ENCODE assay signal across 1 cellular context in the genomic region with DNA sequence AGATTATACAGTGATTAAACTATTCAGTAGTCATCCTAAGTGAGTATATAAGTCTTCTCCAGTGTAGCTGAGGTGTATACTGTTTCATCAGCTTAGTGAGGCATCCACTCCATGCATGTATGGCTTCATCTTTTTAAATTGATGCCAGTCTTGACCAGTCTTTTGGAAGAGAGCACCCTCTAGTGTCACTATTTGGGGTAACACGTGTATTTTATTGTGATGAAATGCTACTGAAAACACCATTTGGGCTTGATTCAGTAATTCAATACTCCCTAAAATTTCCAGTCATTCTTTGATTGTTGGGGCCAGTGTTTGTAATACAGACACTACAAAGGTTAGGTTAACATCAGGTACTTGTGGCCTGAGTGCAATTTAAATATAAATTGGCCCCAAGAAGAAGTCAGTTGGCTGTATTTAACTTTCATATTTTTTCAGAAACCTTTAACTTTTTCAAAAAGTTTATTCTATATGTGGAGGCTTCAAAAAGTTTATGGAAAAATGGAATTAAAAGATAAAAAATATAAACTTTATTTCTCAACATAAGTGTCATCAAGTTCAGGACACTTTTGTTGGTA.
A peak's percentile ranks its signal among the peaks of the same experiment; 100 is the strongest.
TF ChIP-seq lines count a peak whose summit lies in the region.

No MANE protein-coding gene starts in this region.

TF ChIP-seq in HepG2, 621 proteins besides CTCF, POLR2A, EP300 and RAD21 (continued from another document and continues in another):
- no peak for TF ChIP-seq ZBTB37 (CRISPR knock-in tag; IDR thresholded peaks at IDR 0.05)
- TF ChIP-seq, protein P1, sequence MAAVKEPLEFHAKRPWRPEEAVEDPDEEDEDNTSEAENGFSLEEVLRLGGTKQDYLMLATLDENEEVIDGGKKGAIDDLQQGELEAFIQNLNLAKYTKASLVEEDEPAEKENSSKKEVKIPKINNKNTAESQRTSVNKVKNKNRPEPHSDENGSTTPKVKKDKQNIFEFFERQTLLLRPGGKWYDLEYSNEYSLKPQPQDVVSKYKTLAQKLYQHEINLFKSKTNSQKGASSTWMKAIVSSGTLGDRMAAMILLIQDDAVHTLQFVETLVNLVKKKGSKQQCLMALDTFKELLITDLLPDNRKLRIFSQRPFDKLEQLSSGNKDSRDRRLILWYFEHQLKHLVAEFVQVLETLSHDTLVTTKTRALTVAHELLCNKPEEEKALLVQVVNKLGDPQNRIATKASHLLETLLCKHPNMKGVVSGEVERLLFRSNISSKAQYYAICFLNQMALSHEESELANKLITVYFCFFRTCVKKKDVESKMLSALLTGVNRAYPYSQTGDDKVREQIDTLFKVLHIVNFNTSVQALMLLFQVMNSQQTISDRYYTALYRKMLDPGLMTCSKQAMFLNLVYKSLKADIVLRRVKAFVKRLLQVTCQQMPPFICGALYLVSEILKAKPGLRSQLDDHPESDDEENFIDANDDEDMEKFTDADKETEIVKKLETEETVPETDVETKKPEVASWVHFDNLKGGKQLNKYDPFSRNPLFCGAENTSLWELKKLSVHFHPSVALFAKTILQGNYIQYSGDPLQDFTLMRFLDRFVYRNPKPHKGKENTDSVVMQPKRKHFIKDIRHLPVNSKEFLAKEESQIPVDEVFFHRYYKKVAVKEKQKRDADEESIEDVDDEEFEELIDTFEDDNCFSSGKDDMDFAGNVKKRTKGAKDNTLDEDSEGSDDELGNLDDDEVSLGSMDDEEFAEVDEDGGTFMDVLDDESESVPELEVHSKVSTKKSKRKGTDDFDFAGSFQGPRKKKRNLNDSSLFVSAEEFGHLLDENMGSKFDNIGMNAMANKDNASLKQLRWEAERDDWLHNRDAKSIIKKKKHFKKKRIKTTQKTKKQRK (IDR thresholded peaks at IDR 0.05; ENCODE audit: low read length) = no peak
- TF ChIP-seq HOXA5 (CRISPR knock-in tag; IDR thresholded peaks at IDR 0.05) = 0 out of 2 replicates have a peak, but pooled peaks have one; percentile 34
- 0 out of 2 replicates have a peak, but pooled peaks have one; percentile 9 for TF ChIP-seq REPIN1 (CRISPR knock-in tag; IDR thresholded peaks at IDR 0.05; ENCODE audit: borderline replicate concordance, low read depth)
- no peak for TF ChIP-seq HHEX (CRISPR knock-in tag; IDR thresholded peaks at IDR 0.05)
- TF ChIP-seq, protein P2, sequence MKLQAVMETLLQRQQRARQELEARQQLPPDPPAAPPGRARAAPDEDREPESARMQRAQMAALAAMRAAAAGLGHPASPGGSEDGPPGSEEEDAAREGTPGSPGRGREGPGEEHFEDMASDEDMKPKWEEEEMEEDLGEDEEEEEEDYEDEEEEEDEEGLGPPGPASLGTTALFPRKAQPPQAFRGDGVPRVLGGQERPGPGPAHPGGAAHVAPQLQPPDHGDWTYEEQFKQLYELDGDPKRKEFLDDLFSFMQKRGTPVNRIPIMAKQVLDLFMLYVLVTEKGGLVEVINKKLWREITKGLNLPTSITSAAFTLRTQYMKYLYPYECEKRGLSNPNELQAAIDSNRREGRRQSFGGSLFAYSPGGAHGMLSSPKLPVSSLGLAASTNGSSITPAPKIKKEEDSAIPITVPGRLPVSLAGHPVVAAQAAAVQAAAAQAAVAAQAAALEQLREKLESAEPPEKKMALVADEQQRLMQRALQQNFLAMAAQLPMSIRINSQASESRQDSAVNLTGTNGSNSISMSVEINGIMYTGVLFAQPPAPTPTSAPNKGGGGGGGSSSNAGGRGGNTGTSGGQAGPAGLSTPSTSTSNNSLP (IDR thresholded peaks at IDR 0.05; ENCODE audit: low read depth, low read length) = peak; percentile 92
- no peak; the same call in 1 of the 2 replicates for TF ChIP-seq CEBPB (IDR thresholded peaks at IDR 0.05; ENCODE audit: borderline replicate concordance, low read depth, low read length)
- no peak for TF ChIP-seq SMAD1 (CRISPR knock-in tag; IDR thresholded peaks at IDR 0.05; ENCODE audit: borderline replicate concordance, low read depth)
- TF ChIP-seq, protein P3, sequence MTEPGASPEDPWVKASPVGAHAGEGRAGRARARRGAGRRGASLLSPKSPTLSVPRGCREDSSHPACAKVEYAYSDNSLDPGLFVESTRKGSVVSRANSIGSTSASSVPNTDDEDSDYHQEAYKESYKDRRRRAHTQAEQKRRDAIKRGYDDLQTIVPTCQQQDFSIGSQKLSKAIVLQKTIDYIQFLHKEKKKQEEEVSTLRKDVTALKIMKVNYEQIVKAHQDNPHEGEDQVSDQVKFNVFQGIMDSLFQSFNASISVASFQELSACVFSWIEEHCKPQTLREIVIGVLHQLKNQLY (CRISPR knock-in tag; IDR thresholded peaks at IDR 0.05) = 0 out of 2 replicates have a peak, but pooled peaks have one; percentile 11
- no peak for TF ChIP-seq ZNF280B (CRISPR knock-in tag; IDR thresholded peaks at IDR 0.05; ENCODE audit: borderline replicate concordance)
- no peak for TF ChIP-seq TFDP2 (CRISPR knock-in tag; IDR thresholded peaks at IDR 0.05)
- TF ChIP-seq CENPX (CRISPR knock-in tag; IDR thresholded peaks at IDR 0.05) = no peak
- TF ChIP-seq ZNF264 (CRISPR knock-in tag; IDR thresholded peaks at IDR 0.05) = no peak
- 0 out of 2 replicates have a peak, but pooled peaks have one; percentile 18 for TF ChIP-seq GATAD1 (CRISPR knock-in tag; IDR thresholded peaks at IDR 0.05)
- TF ChIP-seq ZSCAN21 (CRISPR knock-in tag; IDR thresholded peaks at IDR 0.05; ENCODE audit: borderline replicate concordance) = no peak
- no peak for TF ChIP-seq PHF20 (CRISPR knock-in tag; IDR thresholded peaks at IDR 0.05)
- no peak for TF ChIP-seq SMYD3 (CRISPR knock-in tag; IDR thresholded peaks at IDR 0.05)
- no peak for TF ChIP-seq SCMH1 (CRISPR knock-in tag; IDR thresholded peaks at IDR 0.05; ENCODE audit: borderline replicate concordance)
- peak; percentile 68; the same call in 1 of the 2 replicates for TF ChIP-seq SMC3 (IDR thresholded peaks at IDR 0.05; ENCODE audit: low read length)
- TF ChIP-seq MIER3 (CRISPR knock-in tag; IDR thresholded peaks at IDR 0.05; ENCODE audit: borderline replicate concordance) = no peak; the same call in 1 of the 2 replicates
- TF ChIP-seq, protein P4, sequence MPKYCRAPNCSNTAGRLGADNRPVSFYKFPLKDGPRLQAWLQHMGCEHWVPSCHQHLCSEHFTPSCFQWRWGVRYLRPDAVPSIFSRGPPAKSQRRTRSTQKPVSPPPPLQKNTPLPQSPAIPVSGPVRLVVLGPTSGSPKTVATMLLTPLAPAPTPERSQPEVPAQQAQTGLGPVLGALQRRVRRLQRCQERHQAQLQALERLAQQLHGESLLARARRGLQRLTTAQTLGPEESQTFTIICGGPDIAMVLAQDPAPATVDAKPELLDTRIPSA (CRISPR knock-in tag; IDR thresholded peaks at IDR 0.05; ENCODE audit: borderline replicate concordance) = no peak
- no peak for TF ChIP-seq ZSCAN20 (CRISPR knock-in tag; IDR thresholded peaks at IDR 0.05; ENCODE audit: borderline replicate concordance)
- no peak for TF ChIP-seq RNF219 (CRISPR knock-in tag; IDR thresholded peaks at IDR 0.05)
- peak; percentile 62; the same call in 1 of the 2 replicates for TF ChIP-seq GATAD2A (CRISPR knock-in tag; IDR thresholded peaks at IDR 0.05)
- no peak for TF ChIP-seq YEATS2 (CRISPR knock-in tag; IDR thresholded peaks at IDR 0.05; ENCODE audit: borderline replicate concordance)
- TF ChIP-seq HNF4G (IDR thresholded peaks at IDR 0.05; ENCODE audit: borderline replicate concordance, low read depth, low read length) = no peak
- no peak for TF ChIP-seq HNF4G (CRISPR knock-in tag; IDR thresholded peaks at IDR 0.05; ENCODE audit: borderline replicate concordance, low read depth)
- no peak for TF ChIP-seq ZBTB40 (IDR thresholded peaks at IDR 0.05)
- no peak for TF ChIP-seq ZBTB40 (CRISPR knock-in tag; IDR thresholded peaks at IDR 0.05)
- no peak for TF ChIP-seq ZNF546 (CRISPR knock-in tag; conservative IDR thresholded peaks at IDR 0.05)
